13 cellular contexts compared by ENCODE assay signal in genomic region chr1:147804942-147805723, GRCh38. TPM values are rescaled to one million over a fixed set of nuclear protein-coding genes. Genes with fewer than 3 reads are reported as not detected.
DNase-seq lines count a peak whose midpoint lies in the region; ATAC-seq and TF ChIP-seq lines count a peak whose summit lies in the region.
"Had no signal": no experiment of that assay in that cellular context is flagged by ENCODE, and none has a peak within 500 bp of the region (broad histone marks: within the 10 kb centered on the region; RNA-seq: fewer than 3 reads in every experiment).

No MANE protein-coding gene starts in this region.

- no peak overlapping the region for H3K4me2 ChIP-seq in GM23338
- no peak overlapping the region for H3K4me2 ChIP-seq in smooth muscle cell
- H3K4me2 ChIP-seq: A549 had no signal

- H3K27me3 Mint-ChIP-seq in GM23338 (ENCODE audit: insufficient read depth, low read depth, poor library complexity): no peaks in the 10 kb centered on the region

- H3K36me3 ChIP-seq in GM23338 (ENCODE audit: insufficient read depth): no peaks in the 10 kb centered on the region
- no peaks in the 10 kb centered on the region for H3K36me3 ChIP-seq in smooth muscle cell (ENCODE audit: low read depth)
- H3K36me3 ChIP-seq in vagina: no peaks in the 10 kb centered on the region

- ATAC-seq in GM23338: no peak
- ATAC-seq: A549; CD8-positive, alpha-beta T cell had no signal

- no peaks in the 10 kb centered on the region for H4K20me1 ChIP-seq in GM23338 (replicated peaks; ENCODE audit: insufficient read depth)
- H4K20me1 ChIP-seq in smooth muscle cell (ENCODE audit: low read depth): no peaks in the 10 kb centered on the region

- H3K9me3 Mint-ChIP-seq in GM23338: no peaks in the 10 kb centered on the region
- H3K9me3 Mint-ChIP-seq: CD8-positive, alpha-beta T cell; H9 had no signal

- no peak overlapping the region for H3K4me3 Mint-ChIP-seq in GM23338
- H3K4me3 Mint-ChIP-seq: CD14-positive monocyte; CD8-positive, alpha-beta T cell; H9 had no signal

- no peaks in the 10 kb centered on the region for H3K36me3 Mint-ChIP-seq in GM23338 (ENCODE audit: low read depth)
- H3K36me3 Mint-ChIP-seq: CD14-positive monocyte; CD8-positive, alpha-beta T cell had no signal

- no peak overlapping the region for H3K27ac ChIP-seq in GM23338 (ENCODE audit: low read depth)
- H3K27ac ChIP-seq in smooth muscle cell (ENCODE audit: low read depth): peak overlapping the region; percentile 20
- H3K27ac ChIP-seq in vagina: no peak overlapping the region
- H3K27ac ChIP-seq: A549, GM23248 had no signal

- H2AFZ ChIP-seq in GM23338: peak overlapping the region; percentile 66; the same call in 1 of the 2 replicates
- peak overlapping the region; percentile 43 for H2AFZ ChIP-seq in smooth muscle cell (ENCODE audit: low read depth)
- H2AFZ ChIP-seq: GM23248 had no signal

- no peaks in the 10 kb centered on the region for H3F3A ChIP-seq in GM23338 (replicated peaks; ENCODE audit: low read depth)
- no peaks in the 10 kb centered on the region for H3F3A ChIP-seq in smooth muscle cell (ENCODE audit: low read depth)

- no peaks in the 10 kb centered on the region for H3K79me2 ChIP-seq in GM23338 (replicated peaks; ENCODE audit: insufficient read depth)
- H3K79me2 ChIP-seq in smooth muscle cell (ENCODE audit: low read depth): no peaks in the 10 kb centered on the region

- TF ChIP-seq POLR2A in vagina (IDR thresholded peaks at IDR 0.05): no peak

- 53% methylated on average over 6 of the region's 6 CpGs for WGBS in smooth muscle cell (ENCODE audit: low lambda C conversion rate)

- no peaks in the 10 kb centered on the region for H3K9me3 ChIP-seq in smooth muscle cell (replicated peaks; ENCODE audit: low read depth)
- no peaks in the 10 kb centered on the region for H3K9me3 ChIP-seq in vagina
- H3K9me3 ChIP-seq: A549 had no signal

- H3K9ac ChIP-seq in smooth muscle cell (ENCODE audit: low read depth): no peak overlapping the region
- H3K9ac ChIP-seq: GM23248 had no signal

- TF ChIP-seq CTCF in GM23338 (conservative IDR thresholded peaks at IDR 0.05; ENCODE audit: low read depth in 2 of 2): no peak
- TF ChIP-seq CTCF in fibroblast of pulmonary artery (IDR thresholded peaks at IDR 0.05; ENCODE audit: low read length, missing control alignments): no peak
- TF ChIP-seq CTCF in smooth muscle cell (IDR thresholded peaks at IDR 0.05; ENCODE audit: borderline replicate concordance, insufficient read depth, poor library complexity, severe bottlenecking): no peak
- no peak for TF ChIP-seq CTCF in vagina (IDR thresholded peaks at IDR 0.05)

- intact Hi-C loops in vagina (cut with DNase I): no loop called here

- H3K4me1 ChIP-seq in GM23338 (ENCODE audit: insufficient read depth) (peaks cover 8% of the 10 kb centered on the region), smooth muscle cell (ENCODE audit: low read depth) (no peaks in the 10 kb centered on the region), vagina (no peaks in the 10 kb centered on the region)
- H3K4me1 ChIP-seq: A549 had no signal

- H3K27ac Mint-ChIP-seq in GM23338: no peak overlapping the region
- H3K27ac Mint-ChIP-seq: CD14-positive monocyte; CD8-positive, alpha-beta T cell; H9 had no signal

- DNase-seq in GM23338 (ENCODE audit: low spot score): no peak
- DNase-seq in amniotic epithelial cell (ENCODE audit: low read depth): peak; percentile 29
- DNase-seq in fibroblast of pulmonary artery (ENCODE audit: low read depth): peak; percentile 48
- no peak for DNase-seq in smooth muscle cell (lab: John Stamatoyannopoulos, UW; ENCODE audit: unreplicated experiment)
- DNase-seq in medulla oblongata (ENCODE audit: extremely low spot score): no peak
- no peak for DNase-seq in stimulated activated CD4-positive, alpha-beta T cell treated with anti-CD3 and anti-CD28 coated beads, Interleukin-4, amount 100 ng/mL, for 24 hours
- DNase-seq in vagina (ENCODE audit: extremely low spot score in 2 of 2): no peak
- DNase-seq: CD8-positive, alpha-beta T cell; DMS53; GM23248; H9 had no signal

- no peaks in the 10 kb centered on the region; the same call in 1 of the 2 replicates for H3K9me2 ChIP-seq in GM23338 (ENCODE audit: insufficient read depth)

- H3K4me1 Mint-ChIP-seq in GM23338: peaks cover 8% of the 10 kb centered on the region

- H3K27me3 ChIP-seq in GM23338 (ENCODE audit: insufficient read depth) (no peaks in the 10 kb centered on the region), smooth muscle cell (ENCODE audit: low read depth) (no peaks in the 10 kb centered on the region), vagina (no peaks in the 10 kb centered on the region)

- no peak overlapping the region for H3K4me3 ChIP-seq in GM23338
- no peak overlapping the region for H3K4me3 ChIP-seq in fibroblast of pulmonary artery (replicated peaks; ENCODE audit: low read depth, low read length)
- no peak overlapping the region for H3K4me3 ChIP-seq in smooth muscle cell
- H3K4me3 ChIP-seq in vagina: no peak overlapping the region
- H3K4me3 ChIP-seq: A549, GM23248 had no signal

TF ChIP-seq in GM23338, 12 proteins besides CTCF, POLR2A, EP300 and RAD21 (continues in another document):
- no peak for TF ChIP-seq ZNF331 (CRISPR knock-in tag; IDR thresholded peaks at IDR 0.05; ENCODE audit: low read depth)
- TF ChIP-seq STAT1 (IDR thresholded peaks at IDR 0.05; ENCODE audit: unreplicated experiment): no peak
- no peak for TF ChIP-seq REST (IDR thresholded peaks at IDR 0.05; ENCODE audit: unreplicated experiment)
- TF ChIP-seq ZNF114 (CRISPR knock-in tag; IDR thresholded peaks at IDR 0.05): no peak
- no peak for TF ChIP-seq JUNB (IDR thresholded peaks at IDR 0.05; ENCODE audit: unreplicated experiment)
- no peak for TF ChIP-seq NANOG (IDR thresholded peaks at IDR 0.05; ENCODE audit: borderline replicate concordance)
- no peak for TF ChIP-seq EZH2phosphoT487 (IDR thresholded peaks at IDR 0.05; ENCODE audit: unreplicated experiment)
- TF ChIP-seq POLR2AphosphoS5 (IDR thresholded peaks at IDR 0.05; ENCODE audit: low read depth): no peak

RNA-seq across cellular contexts. Expression of gene GJA5, which starts 44.7 kb away (rescaled TPM):
- total RNA-seq in GM23338 (2014; rRNA removed; shearing (Covaris generic)): 0.85 and 1.7 TPM in 2 replicates
- polyA plus RNA-seq in GM23338 (2016; fragmentation: Nextera tagmentation; extraction: Ambion mirVana) (0.24 and 0.50 TPM in 2 replicates), smooth muscle cell (0.18 and 2.0 TPM in 2 replicates)
- total RNA-seq in smooth muscle cell (1.7 and 2.8 TPM in 2 replicates), vagina (11.5 TPM)
- total RNA-seq: CD8-positive, alpha-beta T cell had no signal
- polyA plus RNA-seq: A549, CD14-positive monocyte had no signal

Comparison
In these comparisons a context has a peak if more than half of its experiments do, and no peak if none do; other contexts are left out.
1. DNase-seq: peak in amniotic epithelial cell (single experiment) and fibroblast of pulmonary artery (single experiment); none in GM23338 (single experiment), smooth muscle cell (single experiment), medulla oblongata (single experiment), stimulated activated CD4-positive, alpha-beta T cell treated with anti-CD3 and anti-CD28 coated beads, Interleukin-4, amount 100 ng/mL, for 24 hours (single experiment) and vagina (0 of 2).